In the genomic region with DNA sequence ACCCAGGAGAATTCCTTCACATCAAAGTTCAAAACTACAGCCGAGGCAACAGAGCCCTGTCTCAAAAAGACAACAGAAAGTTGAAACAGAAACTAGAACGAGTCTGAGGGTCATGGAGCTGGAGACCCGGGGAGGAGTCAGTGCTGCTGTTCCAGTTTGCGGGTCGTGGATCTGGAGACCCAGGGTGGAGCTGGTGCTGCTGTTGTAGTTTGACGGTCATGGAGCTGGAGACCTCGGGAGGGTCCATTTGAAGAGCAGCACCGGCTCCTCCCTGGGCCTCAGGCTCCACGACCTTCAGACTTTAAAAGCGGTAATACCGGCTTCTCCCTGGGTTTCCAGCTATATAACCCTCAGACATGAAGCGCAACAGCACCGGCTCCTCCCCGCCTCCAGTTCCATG, we compare ENCODE assay signal across 17 cellular contexts. TPM values are rescaled to one million over a fixed set of nuclear protein-coding genes. Genes with fewer than 3 reads are reported as not detected.
"Had no signal": no experiment of that assay in that cellular context is flagged by ENCODE, and none has a peak within 500 bp of the region (broad histone marks: within the 10 kb centered on the region; RNA-seq: fewer than 3 reads in every experiment).

No MANE protein-coding gene starts in this region.

- H3K27ac ChIP-seq: ovary, sigmoid colon, stomach, testis had no signal

- H3K4me1 ChIP-seq: sigmoid colon, testis had no signal

- H3K27me3 ChIP-seq: ovary, sigmoid colon, stomach, testis had no signal

- H3K4me3 ChIP-seq: ovary, sigmoid colon, stomach, testis had no signal

- FAIRE-seq: keratinocyte had no signal

- ATAC-seq: activated CD8-positive, alpha-beta T cell treated with anti-CD3 and anti-CD28 coated beads for 36 hours; activated T-cell treated with anti-CD3 and anti-CD28 coated beads, Interleukin-2, amount 50 U/mL, for 4 hours; left ventricle myocardium superior had no signal

- DNase-seq: activated CD4-positive, alpha-beta T cell treated with anti-CD3 and anti-CD28 coated beads for 4 hours; activated CD8-positive, alpha-beta T cell treated with anti-CD3 and anti-CD28 coated beads for 36 hours; activated effector memory CD4-positive, alpha-beta T cell treated with Interleukin-2 at 50 U/mL for 16 hours; activated naive CD4-positive, alpha-beta T cell treated with anti-CD3 and anti-CD28 coated beads, Interleukin-2, amount 50 U/mL, for 16 hours; activated T-cell treated with anti-CD3 and anti-CD28 coated beads, Interleukin-2, amount 50 U/mL, for 4 hours; left ventricle myocardium superior; mesenchymal stem cell; ovary; sigmoid colon; stimulated activated CD4-positive, alpha-beta T cell treated with anti-CD3 and anti-CD28 coated beads, Interleukin-1b, Interleukin-23, amount 100 ng/mL, for 48 hours; stomach; testis had no signal

- H3K36me3 ChIP-seq: ovary, sigmoid colon, stomach had no signal

- H3K9me3 ChIP-seq: ovary, testis had no signal

RNA-seq across cellular contexts. Expression of a gene that starts 13.0 kb away (rescaled TPM):
- total RNA-seq: activated CD8-positive, alpha-beta T cell treated with anti-CD3 and anti-CD28 coated beads for 36 hours; activated T-cell treated with anti-CD3 and anti-CD28 coated beads, Interleukin-2, amount 50 U/mL, for 4 hours; neural crest cell; ovary; sigmoid colon; stomach; urinary bladder had no signal
- polyA plus RNA-seq: adipose tissue, esophagus, keratinocyte, ovary, stomach, urinary bladder had no signal

RNA-seq across cellular contexts. Expression of a gene that starts 19.3 kb away (rescaled TPM):
- total RNA-seq: activated CD8-positive, alpha-beta T cell treated with anti-CD3 and anti-CD28 coated beads for 36 hours; activated T-cell treated with anti-CD3 and anti-CD28 coated beads, Interleukin-2, amount 50 U/mL, for 4 hours; left ventricle myocardium superior; neural crest cell; sigmoid colon; stomach; testis; urinary bladder had no signal
- polyA plus RNA-seq: adipose tissue, esophagus, keratinocyte, stomach, urinary bladder had no signal

RNA-seq across cellular contexts. Expression of a gene that starts 29.0 kb away (rescaled TPM):
- total RNA-seq: activated CD8-positive, alpha-beta T cell treated with anti-CD3 and anti-CD28 coated beads for 36 hours; activated T-cell treated with anti-CD3 and anti-CD28 coated beads, Interleukin-2, amount 50 U/mL, for 4 hours; neural crest cell; urinary bladder had no signal
- polyA plus RNA-seq: keratinocyte had no signal
